In the genomic region with DNA sequence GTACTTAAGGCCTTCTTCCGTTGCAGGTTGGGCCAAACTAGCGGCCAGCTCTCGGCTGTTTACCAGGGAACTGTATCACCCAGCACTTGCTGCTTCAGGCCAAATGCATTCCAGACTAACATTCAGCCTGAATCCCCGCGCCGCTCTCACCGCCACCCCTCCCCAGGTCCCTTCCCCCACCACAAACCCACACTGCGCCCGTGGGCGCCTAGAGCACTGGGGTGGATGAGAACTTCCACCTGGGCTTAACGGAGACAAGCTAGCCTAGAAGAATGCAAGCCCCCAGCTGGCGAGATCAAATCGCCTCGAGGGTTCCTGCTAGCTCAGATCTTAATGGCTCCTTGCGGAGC, we compare ENCODE assay signal across 8 cellular contexts. TPM values are rescaled to one million over a fixed set of nuclear protein-coding genes. Genes with fewer than 3 reads are reported as not detected.
A peak's percentile ranks its signal among the peaks of the same experiment; 100 is the strongest.
DNase-seq lines count a peak whose midpoint lies in the region; ATAC-seq and TF ChIP-seq lines count a peak whose summit lies in the region.

No MANE protein-coding gene starts in this region.

- ATAC-seq in memory B cell (ENCODE audit: low read depth) (no peak), HG02981 (IDR thresholded peaks at IDR 0.05; ENCODE audit: unreplicated experiment) (no peak)

- H4K20me1 ChIP-seq in PC-9 (ENCODE audit: insufficient read depth): no peaks in the 10 kb centered on the region

- H3K4me3 Mint-ChIP-seq in memory B cell: peak overlapping the region; percentile 94

- peak; percentile 88 for DNase-seq in NCI-H82 (lab: John Stamatoyannopoulos, UW)
- DNase-seq in NCI-H82 treated with DMSO at 0.1 percent for 48 hours (lab: John Stamatoyannopoulos, UW; ENCODE audit: unreplicated experiment): no peak
- DNase-seq in PC-9: no peak
- DNase-seq in memory B cell (ENCODE audit: low spot score in 2 of 2): peak in 1 of 2 donors; percentile 3
- peak; percentile 25 to 73 for DNase-seq in tibial artery
- no peak for DNase-seq in NCI-H226

- peaks cover 9% of the 10 kb centered on the region for H3K4me1 Mint-ChIP-seq in memory B cell

- H3K27me3 Mint-ChIP-seq in memory B cell: no peaks in the 10 kb centered on the region

- peaks cover 40% of the 10 kb centered on the region for H3K79me2 ChIP-seq in PC-9 (ENCODE audit: low read depth)

- CTCF ChIA-PET in PC-9 (lab: Charles Lee): interaction anchor here (1.0 to 1.1 kb wide), 2 partner anchors 9 to 227 kb away, joined by 3 read pairs; no protein-coding TSS in a partner anchor

- intact Hi-C loops in PC-9 (cut with micrococcal nuclease; ENCODE audit: unreplicated experiment): no loop called here
- intact Hi-C loops in tibial artery (cut with DNase I; ENCODE audit: low total_unique reads): no loop called here

- no peak for TF ChIP-seq CTCF in PC-9 (conservative IDR thresholded peaks at IDR 0.05)
- TF ChIP-seq CTCF in tibial artery (IDR thresholded peaks at IDR 0.05): no peak

- peaks cover 18% of the 10 kb centered on the region for H3K4me1 ChIP-seq in PC-9 (replicated peaks; ENCODE audit: insufficient read depth)
- H3K4me1 ChIP-seq in duodenal mucosa (ENCODE audit: control insufficient read depth in 1 of 2, insufficient read depth in 2 of 2, low read length in 2 of 2): peaks cover 11 to 12% of the 10 kb centered on the region in 2 donors
- H3K4me1 ChIP-seq in tibial artery: peaks cover 0 to 36% (median 15%) of the 10 kb centered on the region in 4 donors

- H3K36me3 ChIP-seq in PC-9 (ENCODE audit: low read depth) (no peaks in the 10 kb centered on the region), duodenal mucosa (ENCODE audit: control insufficient read depth in 1 of 2, insufficient read depth in 2 of 2, low read length in 2 of 2) (no peaks in the 10 kb centered on the region), tibial artery (no peaks in the 10 kb centered on the region)

- peak overlapping the region; percentile 82 for H3K4me2 ChIP-seq in PC-9

- POLR2A ChIA-PET in PC-9 (lab: Charles Lee; ENCODE audit: unreplicated experiment): interaction anchor here (0.6 to 0.7 kb wide), 3 partner anchors 19 to 454 kb away, joined by 3 to 7 read pairs (median 4); no protein-coding TSS in a partner anchor

- no TSS peak for BruUV-seq in PC-9 (replicated peaks; lab: Mats Ljungman, UMichigan)

- peak overlapping the region; percentile 79 for H3K4me3 ChIP-seq in PC-9
- H3K4me3 ChIP-seq in duodenal mucosa (ENCODE audit: low read depth in 1 of 2, low read length in 2 of 2): peak overlapping the region; percentile 75 to 92
- H3K4me3 ChIP-seq in tibial artery: peak overlapping the region; percentile 67 to 79

- no peaks in the 10 kb centered on the region for H3K27me3 ChIP-seq in PC-9 (ENCODE audit: insufficient read depth, low read depth)
- H3K27me3 ChIP-seq in duodenal mucosa (ENCODE audit: control insufficient read depth in 1 of 2, insufficient read depth in 2 of 2, low read length in 2 of 2): no peaks in the 10 kb centered on the region
- no peaks in the 10 kb centered on the region for H3K27me3 ChIP-seq in tibial artery

- H3K9me3 ChIP-seq in PC-9 (ENCODE audit: insufficient read depth, low read depth) (no peaks in the 10 kb centered on the region; the same call in 1 of the 2 replicates), duodenal mucosa (ENCODE audit: control insufficient read depth in 1 of 2, low read length in 2 of 2) (peaks cover 0 to 3% of the 10 kb centered on the region in 2 donors), tibial artery (no peaks in the 10 kb centered on the region)

- peak overlapping the region; percentile 68 to 83 for H3K9ac ChIP-seq in duodenal mucosa (ENCODE audit: low read depth in 1 of 2, low read length in 2 of 2)

- H3K27ac ChIP-seq in PC-9 (peak overlapping the region; percentile 70), duodenal mucosa (ENCODE audit: low read depth, low read length) (peak overlapping the region; percentile 96), tibial artery (peak overlapping the region; percentile 88 to 96)

- H3K36me3 Mint-ChIP-seq in memory B cell: no peaks in the 10 kb centered on the region

- no peaks in the 10 kb centered on the region for H3K9me3 Mint-ChIP-seq in memory B cell

- peak overlapping the region; percentile 74 for H3K27ac Mint-ChIP-seq in memory B cell

- peaks cover 12% of the 10 kb centered on the region; the same call in 1 of the 2 replicates for H3F3A ChIP-seq in PC-9 (ENCODE audit: insufficient read depth, low read depth)

- peak overlapping the region; percentile 90 for H2AFZ ChIP-seq in PC-9

- H3K9me2 ChIP-seq in PC-9 (ENCODE audit: insufficient read depth): no peaks in the 10 kb centered on the region

RNA-seq across cellular contexts. Expression of a gene that starts 0.6 kb away (rescaled TPM):
- total RNA-seq in PC-9 (2021): 41.5 and 44.6 TPM in 2 replicates

RNA-seq across cellular contexts. Expression of a gene that starts 33.7 kb away (rescaled TPM):
- not detected in 2 replicates for total RNA-seq in PC-9 (2021)

RNA-seq across cellular contexts. Expression of a gene that starts 53.3 kb away (rescaled TPM):
- total RNA-seq in PC-9 (2021): not detected in 2 replicates

Comparison
In these comparisons a context has a peak if more than half of its experiments do, and no peak if none do; other contexts are left out.
1. DNase-seq: peak in NCI-H82 (single experiment) and tibial artery (2 of 2); none in NCI-H82 treated with DMSO at 0.1 percent for 48 hours (single experiment), PC-9 (0 of 2) and NCI-H226 (single experiment).
2. Peak in every context shown above with its lines, with median percentiles within 50 percentile points of each other: H3K27ac ChIP-seq and H3K4me3 ChIP-seq.